ENCODE assay signal across 1 cellular context in genomic region chr2:10792660-10793400, GRCh38.
TF ChIP-seq lines count a peak whose summit lies in the region.

No MANE protein-coding gene starts in this region.

TF ChIP-seq in SK-N-SH, 30 proteins besides CTCF, POLR2A, EP300 and RAD21 (continued from another document):
- no peak for TF ChIP-seq MEF2A (IDR thresholded peaks at IDR 0.05; ENCODE audit: borderline replicate concordance, low read depth)
- TF ChIP-seq ZBTB33 (IDR thresholded peaks at IDR 0.05; ENCODE audit: borderline replicate concordance, low read depth): no peak
- TF ChIP-seq TEAD4 (IDR thresholded peaks at IDR 0.05; ENCODE audit: borderline replicate concordance, insufficient read depth): no peak
- TF ChIP-seq USF2 (IDR thresholded peaks at IDR 0.05; ENCODE audit: borderline replicate concordance, low read depth, low read length): no peak
- no peak for TF ChIP-seq MXI1 (IDR thresholded peaks at IDR 0.05; ENCODE audit: low read depth, low read length)
